ENCODE assay signal across 8 cellular contexts in the genomic region with DNA sequence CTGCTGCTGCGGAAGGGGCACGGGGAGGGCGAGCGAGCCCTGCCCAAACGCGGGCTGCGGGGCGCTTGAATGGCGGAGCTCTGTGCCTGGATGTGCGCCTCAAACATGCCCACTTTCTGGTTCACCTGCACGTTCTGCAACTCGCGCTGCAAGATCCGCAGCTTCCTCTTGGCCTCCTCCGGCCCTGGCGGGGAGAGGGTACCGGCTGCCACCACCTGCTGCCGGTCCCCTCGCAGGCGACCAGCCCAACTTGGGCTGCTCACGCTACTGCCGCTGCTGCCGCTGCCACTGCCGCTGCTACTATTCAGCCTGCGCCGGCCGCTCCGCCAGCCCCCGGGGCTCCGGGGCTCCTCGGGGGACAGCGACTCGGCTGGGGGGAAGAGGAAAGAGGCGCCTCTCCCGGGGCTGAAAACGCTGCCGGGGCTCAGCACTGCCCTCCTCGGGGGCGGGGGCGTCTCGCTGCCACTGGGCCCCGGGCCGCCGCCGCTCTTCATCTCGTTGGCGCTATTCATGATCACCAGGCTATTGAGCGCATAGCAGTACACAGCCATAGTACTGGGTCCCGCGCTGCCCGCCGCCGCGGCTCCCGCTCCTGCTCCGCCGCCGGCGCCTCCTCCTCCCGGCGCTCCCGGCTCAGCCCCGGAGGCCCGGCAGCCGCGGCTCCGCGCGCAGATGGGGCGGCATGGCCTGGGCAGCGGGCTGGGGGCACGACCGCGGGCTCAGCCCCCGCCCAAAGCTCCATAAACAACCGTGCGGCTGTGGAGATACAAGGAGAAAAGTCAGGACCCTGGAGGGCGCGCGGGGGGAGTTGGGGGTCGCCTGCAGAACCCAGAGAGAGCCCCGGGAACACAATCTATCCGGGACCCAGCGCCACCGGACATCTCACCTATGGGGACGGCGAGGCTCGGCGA. TPM values are rescaled to one million over a fixed set of nuclear protein-coding genes. Genes with fewer than 3 reads are reported as not detected.
DNase-seq lines count a peak whose midpoint lies in the region; ATAC-seq and TF ChIP-seq lines count a peak whose summit lies in the region.

No MANE protein-coding gene starts in this region.

- H3K36me3 ChIP-seq in DND-41 (ENCODE audit: insufficient read depth, low read length) = peaks cover 45% of the 10 kb centered on the region

- peaks cover 29% of the 10 kb centered on the region for H4K20me1 ChIP-seq in DND-41 (ENCODE audit: insufficient read depth, low read length)

- H3K27ac ChIP-seq in DND-41 (ENCODE audit: low read length) = peak overlapping the region; percentile 95; the same call in 1 of the 2 replicates

- H3K4me2 ChIP-seq in DND-41 (ENCODE audit: insufficient read depth, low read length) = peak overlapping the region; percentile 66

- H3K27ac Mint-ChIP-seq in activated T-cell treated with anti-CD3 and anti-CD28 coated beads, Interleukin-2, amount 50 U/mL, for 72 hours = peak overlapping the region; percentile 93
- peak overlapping the region in 3 of 6 donors; percentile 57 to 92 (median 82) for H3K27ac Mint-ChIP-seq in naive B cell

- H3K27me3 Mint-ChIP-seq in activated T-cell treated with anti-CD3 and anti-CD28 coated beads, Interleukin-2, amount 50 U/mL, for 72 hours (ENCODE audit: low read depth) = no peaks in the 10 kb centered on the region
- H3K27me3 Mint-ChIP-seq in naive B cell = no peaks in the 10 kb centered on the region

- H2AFZ ChIP-seq in DND-41 (ENCODE audit: low read depth, low read length) = no peak overlapping the region

- H3K4me3 ChIP-seq in DND-41 (ENCODE audit: low read depth in 1 of 2, low read length in 2 of 2) (peak overlapping the region; percentile 73 to 83; a peak in 3 of 4 replicates), fibroblast of mammary gland (ENCODE audit: control insufficient read depth, low read depth, low read length) (peak overlapping the region; percentile 60)

- peaks cover 12 to 28% of the 10 kb centered on the region in 2 donors for H3K36me3 Mint-ChIP-seq in activated T-cell treated with anti-CD3 and anti-CD28 coated beads, Interleukin-2, amount 50 U/mL, for 72 hours (ENCODE audit: insufficient read depth in 2 of 2)
- no peaks in the 10 kb centered on the region for H3K36me3 Mint-ChIP-seq in naive B cell

- H3K9me3 Mint-ChIP-seq in activated T-cell treated with anti-CD3 and anti-CD28 coated beads, Interleukin-2, amount 50 U/mL, for 72 hours = no peaks in the 10 kb centered on the region
- no peaks in the 10 kb centered on the region for H3K9me3 Mint-ChIP-seq in naive B cell

- H3K4me1 Mint-ChIP-seq in activated T-cell treated with anti-CD3 and anti-CD28 coated beads, Interleukin-2, amount 50 U/mL, for 72 hours (ENCODE audit: low read depth) = peaks cover 60% of the 10 kb centered on the region
- H3K4me1 Mint-ChIP-seq in naive B cell = peaks cover 33 to 71% (median 63%) of the 10 kb centered on the region in 3 donors

- H3K4me3 Mint-ChIP-seq in activated T-cell treated with anti-CD3 and anti-CD28 coated beads, Interleukin-2, amount 50 U/mL, for 72 hours = peak overlapping the region; percentile 72 to 85
- H3K4me3 Mint-ChIP-seq in naive B cell = peak overlapping the region; percentile 88 to 100 (median 99)

- H3K4me1 ChIP-seq in DND-41 (ENCODE audit: insufficient read depth, low read length) = peaks cover 64% of the 10 kb centered on the region

- H3K9me3 ChIP-seq in DND-41 (ENCODE audit: insufficient read depth, low read length, severe bottlenecking) = no peaks in the 10 kb centered on the region

- peaks cover 70% of the 10 kb centered on the region for H3K79me2 ChIP-seq in DND-41 (ENCODE audit: insufficient read depth, low read length)

- TF ChIP-seq CTCF in DND-41 (IDR thresholded peaks at IDR 0.05; ENCODE audit: borderline replicate concordance, extremely low read depth, low read length, poor library complexity, severe bottlenecking) (no peak), fibroblast of mammary gland (conservative IDR thresholded peaks at IDR 0.05; ENCODE audit: control insufficient read depth, insufficient read depth, low read depth, low read length) (no peak)

- H3K9ac ChIP-seq in DND-41 (ENCODE audit: low read depth, low read length) = peak overlapping the region; percentile 86

- DNase-seq in DND-41 = no peak
- peak; percentile 48 for DNase-seq in NCI-H1694 (lab: John Stamatoyannopoulos, UW)
- peak; percentile 75 to 76 for DNase-seq in activated T-cell treated with anti-CD3 and anti-CD28 coated beads, Interleukin-2, amount 50 U/mL, for 72 hours
- peak; percentile 15 for DNase-seq in fibroblast of mammary gland (ENCODE audit: low read depth)
- DNase-seq in naive B cell = peak; percentile 69
- DNase-seq in ureter (ENCODE audit: low spot score) = peak; percentile 56

- H3K27me3 ChIP-seq in DND-41 (ENCODE audit: insufficient read depth, low read length, poor library complexity) = no peaks in the 10 kb centered on the region

- ATAC-seq in DND-41 (ENCODE audit: insufficient read depth, low read depth) (no peak), GM21515 (IDR thresholded peaks at IDR 0.05; ENCODE audit: unreplicated experiment) (peak; percentile 37), naive B cell (ENCODE audit: low read depth in 2 of 2) (peak; percentile 70 to 72), HG03378 (IDR thresholded peaks at IDR 0.05; ENCODE audit: unreplicated experiment) (no peak)
- ATAC-seq in activated T-cell treated with anti-CD3 and anti-CD28 coated beads, Interleukin-2, amount 50 U/mL, for 72 hours (replicated peaks in 1 of 2) = peak; percentile 56 to 67

RNA-seq across cellular contexts. Expression of gene ITPKB, which starts 1.9 kb away (rescaled TPM):
- 10 to 100 TPM; 50.7 to 58.0 TPM for total RNA-seq in activated T-cell treated with anti-CD3 and anti-CD28 coated beads, Interleukin-2, amount 50 U/mL, for 72 hours
- 10 to 100 TPM; 24.5 to 48.9 (median 34.1) TPM for polyA plus RNA-seq in naive B cell (ENCODE audit: low read depth in 6 of 6)
- 29.4 TPM for total RNA-seq in ureter

Comparison
In these comparisons a context has a peak if more than half of its experiments do, and no peak if none do; other contexts are left out.
1. ATAC-seq: peak in GM21515 (single experiment), activated T-cell treated with anti-CD3 and anti-CD28 coated beads, Interleukin-2, amount 50 U/mL, for 72 hours (2 of 2) and naive B cell (2 of 2); none in DND-41 (single experiment) and HG03378 (single experiment).